In genomic region chr15:42159381-42160015, GRCh38 we compare ENCODE assay signal across 24 cellular contexts. TPM values are rescaled to one million over a fixed set of nuclear protein-coding genes. Genes with fewer than 3 reads are reported as not detected.
DNase-seq lines count a peak whose midpoint lies in the region; ATAC-seq, FAIRE-seq and TF ChIP-seq lines count a peak whose summit lies in the region.
"Had no signal": no experiment of that assay in that cellular context is flagged by ENCODE, and none has a peak within 500 bp of the region (broad histone marks: within the 10 kb centered on the region; RNA-seq: fewer than 3 reads in every experiment).

No MANE protein-coding gene starts in this region.

- H3K9ac ChIP-seq in HepG2 (ENCODE audit: insufficient read depth, low read depth, low read length) = no peak overlapping the region
- H3K9ac ChIP-seq: parathyroid adenoma had no signal

- TF ChIP-seq POLR2A in HepG2 (IDR thresholded peaks at IDR 0.05; ENCODE audit: insufficient read depth in 1 of 2, low read depth in 2 of 2, low read length in 2 of 2) (no peak), upper lobe of left lung (IDR thresholded peaks at IDR 0.05) (peak in 1 of 4 donors; percentile 14)

- H3K36me3 ChIP-seq in HepG2 (replicated peaks in 1 of 2; ENCODE audit: control insufficient read depth in 1 of 2, insufficient read depth in 2 of 2, low read length in 2 of 2) = peaks cover 12 to 52% of the 10 kb centered on the region in 2 experiments; a peak in 4 of 5 replicates
- peaks cover 26 to 59% (median 52%) of the 10 kb centered on the region in 4 donors for H3K36me3 ChIP-seq in upper lobe of left lung

- intact Hi-C loops in HepG2 (cut with micrococcal nuclease; ENCODE audit: unreplicated experiment) = no loop called here

- ATAC-seq in HepG2 = no peak
- ATAC-seq in upper lobe of left lung (ENCODE audit: low FRiP score in 2 of 2) = peak; percentile 15 to 28
- no peak for ATAC-seq in GM19023 (IDR thresholded peaks at IDR 0.05; ENCODE audit: unreplicated experiment)
- ATAC-seq: A549, WTC11 had no signal

- H3K27me3 ChIP-seq in HepG2 (ENCODE audit: control insufficient read depth in 1 of 2, insufficient read depth in 2 of 2, low read length in 2 of 2) = peaks cover 0 to 2% of the 10 kb centered on the region in 2 experiments; a peak in 2 of 5 replicates
- no peaks in the 10 kb centered on the region for H3K27me3 ChIP-seq in upper lobe of left lung
- H3K27me3 ChIP-seq: tibial artery had no signal

- in situ Hi-C loops in HepG2 (cut with HindIII; ENCODE audit: extremely low pct_ligation_motif_present, low pct_unique_long_range_greater_than_20kb) = no loop called here

- no peaks in the 10 kb centered on the region for H3K9me3 ChIP-seq in HepG2 (ENCODE audit: low read length)
- H3K9me3 ChIP-seq in upper lobe of left lung = no peaks in the 10 kb centered on the region
- H3K9me3 ChIP-seq: A549, tibial artery had no signal

- no peak overlapping the region for H3K4me3 ChIP-seq in choroid plexus epithelial cell (ENCODE audit: low read depth, low read length)
- no peak overlapping the region for H3K4me3 ChIP-seq in HepG2 (replicated peaks in 1 of 3; ENCODE audit: insufficient read depth in 1 of 3, low read depth in 2 of 3, low read length in 3 of 3)
- no peak overlapping the region for H3K4me3 ChIP-seq in upper lobe of left lung
- H3K4me3 ChIP-seq: A549, smooth muscle cell, tibial artery had no signal

- CTCF ChIA-PET in HepG2 (lab: Yijun Ruan, JAX; ENCODE audit: low intra/inter-chr PET ratio, low total read pairs) = no interaction called here

- no peak for TF ChIP-seq RAD21 in HepG2 (CRISPR knock-in tag; IDR thresholded peaks at IDR 0.05)

- H2AFZ ChIP-seq in HepG2 (ENCODE audit: low read length) = no peak overlapping the region
- H2AFZ ChIP-seq: parathyroid adenoma had no signal

- POLR2A ChIA-PET in HepG2 (lab: Yijun Ruan, JAX) = no interaction called here

- H3K4me1 ChIP-seq in HepG2 (ENCODE audit: insufficient read depth, low read length) = peaks cover 23% of the 10 kb centered on the region
- peaks cover 4 to 29% (median 13%) of the 10 kb centered on the region in 4 donors for H3K4me1 ChIP-seq in upper lobe of left lung
- H3K4me1 ChIP-seq: A549 had no signal

- BruUV-seq in HepG2 (replicated peaks; lab: Mats Ljungman, UMichigan) = no TSS peak

- no peaks in the 10 kb centered on the region for H4K20me1 ChIP-seq in HepG2 (ENCODE audit: insufficient read depth, low read length)

- TF ChIP-seq CTCF in choroid plexus epithelial cell (conservative IDR thresholded peaks at IDR 0.05; ENCODE audit: low read depth, low read length) (no peak), HepG2 (CRISPR knock-in tag; IDR thresholded peaks at IDR 0.05) (no peak), upper lobe of left lung (IDR thresholded peaks at IDR 0.05) (no peak)

- no peaks in the 10 kb centered on the region for H3K79me2 ChIP-seq in HepG2 (ENCODE audit: insufficient read depth, low read length)
- H3K79me2 ChIP-seq: parathyroid adenoma had no signal

- H3K4me2 ChIP-seq in HepG2 (ENCODE audit: low read depth, low read length) = no peak overlapping the region
- H3K4me2 ChIP-seq: A549 had no signal

- peak; percentile 35 for DNase-seq in activated CD8-positive, alpha-beta memory T cell treated with anti-CD3 and anti-CD28 coated beads, Interleukin-2, amount 50 U/mL, for 48 hours
- DNase-seq in activated CD8-positive, alpha-beta memory T cell treated with anti-CD3 and anti-CD28 coated beads, Interleukin-2, amount 50 U/mL, for 4 hours = no peak
- DNase-seq in choroid plexus epithelial cell (ENCODE audit: low read depth) = peak; percentile 21
- no peak for DNase-seq in HepG2 (ENCODE audit: low spot score)
- DNase-seq in upper lobe of left lung = peak in 1 of 2 donors; percentile 81
- no peak for DNase-seq in AG08395 (ENCODE audit: low spot score)
- no peak for DNase-seq in superior temporal gyrus (ENCODE audit: extremely low spot score)
- DNase-seq: activated effector memory CD4-positive, alpha-beta T cell treated with anti-CD3 and anti-CD28 coated beads, Interleukin-2, amount 50 U/mL, for 16 hours; amygdala; C1 segment of cervical spinal cord; DMS53; HFFc6; NCI-H526; stimulated activated CD4-positive, alpha-beta T cell treated with anti-CD3 and anti-CD28 coated beads, Interleukin-4, amount 100 ng/mL, for 4 hours; T-helper 2 cell had no signal

- 94% methylated on average over 17 of the region's 18 CpGs for WGBS in HepG2 (ENCODE audit: low lambda C conversion rate)
- WGBS in upper lobe of left lung, 2 donors = 77 to 81% methylated on average over 15 to 18 of the region's 18 CpGs

- no peak overlapping the region for H3K27ac ChIP-seq in HepG2 (ENCODE audit: extremely low read length, insufficient read depth, low read length)
- peak overlapping the region in 3 of 4 donors; percentile 28 to 59 (median 33) for H3K27ac ChIP-seq in upper lobe of left lung
- H3K27ac ChIP-seq: A549, parathyroid adenoma, tibial artery had no signal

- no peak for FAIRE-seq in HepG2 (lab: Jason Lieb, UNC)
- FAIRE-seq: A549, colon had no signal

- TF ChIP-seq EP300 in HepG2 (IDR thresholded peaks at IDR 0.05; ENCODE audit: low read depth in 2 of 2, low read length in 2 of 2) (no peak), HepG2 (CRISPR knock-in tag; IDR thresholded peaks at IDR 0.05; ENCODE audit: borderline replicate concordance) (no peak), upper lobe of left lung (IDR thresholded peaks at IDR 0.05) (no peak)

TF ChIP-seq in HepG2, 621 proteins besides CTCF, POLR2A, EP300 and RAD21:
- no peak for TF ChIP-seq FOXK2 (IDR thresholded peaks at IDR 0.05)
- peak; percentile 57 for TF ChIP-seq AGO2 (optimal IDR thresholded peaks at IDR 0.05; ENCODE audit: low read depth, low read length)

RNA-seq across cellular contexts. Expression of gene PLA2G4F, which starts 3.1 kb away (rescaled TPM):
- total RNA-seq in HepG2 (2016; rRNA removed; fragmentation: Illumina TruSeq; extraction: Trizol) (not detected in 2 replicates), upper lobe of left lung (100 to 1,000 TPM in 3 of 6 donors, 10 to 100 TPM in 3; 57.8 to 162 (median 99.8) TPM)
- total RNA-seq in HepG2 (2016; cell fraction: cytosol; rRNA removed; fragmentation: Illumina TruSeq; extraction: Trizol; ENCODE audit: low read depth) = not detected in 2 replicates
- not detected in 2 replicates for total RNA-seq in HepG2 (2016; cell fraction: insoluble cytoplasmic fraction; rRNA removed; fragmentation: Illumina TruSeq; extraction: Trizol)
- not detected in 2 replicates for total RNA-seq in HepG2 (2016; cell fraction: membrane; rRNA removed; fragmentation: Illumina TruSeq; extraction: Trizol)
- total RNA-seq in HepG2 (2016; cell fraction: nucleus; rRNA removed; fragmentation: Illumina TruSeq; extraction: Trizol) = not detected in 2 replicates
- 0.01 and 0.07 TPM in 2 replicates for polyA plus RNA-seq in HepG2 (2011; rRNA removed)
- polyA plus RNA-seq in HepG2 (2011; cell fraction: cytosol; rRNA removed) = not detected in 2 replicates
- not detected in 2 replicates for polyA plus RNA-seq in HepG2 (2011; cell fraction: nucleus; rRNA removed)
- not detected in 2 replicates for polyA plus RNA-seq in HepG2 (2012)
- not detected in 2 replicates for polyA plus RNA-seq in HepG2 (2016; cell fraction: cytosol; fragmentation: Illumina TruSeq; extraction: Trizol; ENCODE audit: low read depth)
- polyA plus RNA-seq in HepG2 (2016; cell fraction: insoluble cytoplasmic fraction; fragmentation: Illumina TruSeq; extraction: Trizol; ENCODE audit: low read depth) = not detected in 2 replicates
- not detected in 2 replicates for polyA plus RNA-seq in HepG2 (2016; cell fraction: membrane; fragmentation: Illumina TruSeq; extraction: Trizol; ENCODE audit: low read depth)
- not detected in 2 replicates for polyA plus RNA-seq in HepG2 (2016; cell fraction: nucleus; fragmentation: Illumina TruSeq; extraction: Trizol; ENCODE audit: insufficient read depth, low read depth)
- 0.16 TPM in 1 of 2 replicates, not detected in the other for polyA minus RNA-seq in HepG2 (2011; rRNA and poly(A)+ RNA removed; ENCODE audit: low replicate concordance)
- not detected in 2 replicates for polyA minus RNA-seq in HepG2 (2011; cell fraction: cytosol; rRNA and poly(A)+ RNA removed)
- polyA minus RNA-seq in HepG2 (2011; cell fraction: nucleus; rRNA and poly(A)+ RNA removed) = not detected in 2 replicates
- total RNA-seq: activated CD8-positive, alpha-beta memory T cell treated with anti-CD3 and anti-CD28 coated beads for 36 hours; fibroblast of villous mesenchyme; HFFc6 had no signal
- polyA plus RNA-seq: A549 had no signal

RNA-seq across cellular contexts. Expression of gene VPS39, which starts 48.6 kb away (rescaled TPM):
- total RNA-seq in HepG2 (2016; rRNA removed; fragmentation: Illumina TruSeq; extraction: Trizol) (22.5 and 22.9 TPM in 2 replicates), upper lobe of left lung (100 to 1,000 TPM in 1 of 6 donors, 10 to 100 TPM in 5; 56.4 to 325 (median 85.3) TPM)
- 4.7 and 5.6 TPM in 2 replicates for total RNA-seq in HepG2 (2016; cell fraction: cytosol; rRNA removed; fragmentation: Illumina TruSeq; extraction: Trizol; ENCODE audit: low read depth)
- total RNA-seq in HepG2 (2016; cell fraction: insoluble cytoplasmic fraction; rRNA removed; fragmentation: Illumina TruSeq; extraction: Trizol) = 20.3 and 22.5 TPM in 2 replicates
- total RNA-seq in HepG2 (2016; cell fraction: membrane; rRNA removed; fragmentation: Illumina TruSeq; extraction: Trizol) = 7.8 and 8.0 TPM in 2 replicates
- total RNA-seq in HepG2 (2016; cell fraction: nucleus; rRNA removed; fragmentation: Illumina TruSeq; extraction: Trizol) = 40.3 and 47.8 TPM in 2 replicates
- 28.7 and 32.0 TPM in 2 replicates for polyA plus RNA-seq in HepG2 (2011; rRNA removed)
- 15.2 and 16.2 TPM in 2 replicates for polyA plus RNA-seq in HepG2 (2011; cell fraction: cytosol; rRNA removed)
- 117 and 131 TPM in 2 replicates for polyA plus RNA-seq in HepG2 (2011; cell fraction: nucleus; rRNA removed)
- polyA plus RNA-seq in HepG2 (2012) = 17.8 and 19.3 TPM in 2 replicates
- 1.0 and 1.2 TPM in 2 replicates for polyA plus RNA-seq in HepG2 (2016; cell fraction: cytosol; fragmentation: Illumina TruSeq; extraction: Trizol; ENCODE audit: low read depth)
- polyA plus RNA-seq in HepG2 (2016; cell fraction: insoluble cytoplasmic fraction; fragmentation: Illumina TruSeq; extraction: Trizol; ENCODE audit: low read depth) = 12.2 and 15.1 TPM in 2 replicates
- 3.5 and 3.6 TPM in 2 replicates for polyA plus RNA-seq in HepG2 (2016; cell fraction: membrane; fragmentation: Illumina TruSeq; extraction: Trizol; ENCODE audit: low read depth)
- polyA plus RNA-seq in HepG2 (2016; cell fraction: nucleus; fragmentation: Illumina TruSeq; extraction: Trizol; ENCODE audit: insufficient read depth, low read depth) = 55.7 and 58.7 TPM in 2 replicates
- polyA minus RNA-seq in HepG2 (2011; rRNA and poly(A)+ RNA removed; ENCODE audit: low replicate concordance) = 33.6 and 47.8 TPM in 2 replicates
- 13.5 and 13.7 TPM in 2 replicates for polyA minus RNA-seq in HepG2 (2011; cell fraction: cytosol; rRNA and poly(A)+ RNA removed)
- 91.0 and 104 TPM in 2 replicates for polyA minus RNA-seq in HepG2 (2011; cell fraction: nucleus; rRNA and poly(A)+ RNA removed)

Comparison
In these comparisons a context has a peak if more than half of its experiments do, and no peak if none do; other contexts are left out.
1. DNase-seq: peak in activated CD8-positive, alpha-beta memory T cell treated with anti-CD3 and anti-CD28 coated beads, Interleukin-2, amount 50 U/mL, for 48 hours (single experiment) and choroid plexus epithelial cell (single experiment); none in activated CD8-positive, alpha-beta memory T cell treated with anti-CD3 and anti-CD28 coated beads, Interleukin-2, amount 50 U/mL, for 4 hours (single experiment), HepG2 (single experiment), AG08395 (single experiment) and superior temporal gyrus (single experiment).
2. ATAC-seq: peak in upper lobe of left lung (2 of 2); none in HepG2 (single experiment) and GM19023 (single experiment).
3. RNA of gene PLA2G4F, which starts 3.1 kb away (total RNA-seq): 57.8 to 162 TPM in upper lobe of left lung; not detected in HepG2; every median in the first group is over 10 times any median in the second.